In the genomic region with DNA sequence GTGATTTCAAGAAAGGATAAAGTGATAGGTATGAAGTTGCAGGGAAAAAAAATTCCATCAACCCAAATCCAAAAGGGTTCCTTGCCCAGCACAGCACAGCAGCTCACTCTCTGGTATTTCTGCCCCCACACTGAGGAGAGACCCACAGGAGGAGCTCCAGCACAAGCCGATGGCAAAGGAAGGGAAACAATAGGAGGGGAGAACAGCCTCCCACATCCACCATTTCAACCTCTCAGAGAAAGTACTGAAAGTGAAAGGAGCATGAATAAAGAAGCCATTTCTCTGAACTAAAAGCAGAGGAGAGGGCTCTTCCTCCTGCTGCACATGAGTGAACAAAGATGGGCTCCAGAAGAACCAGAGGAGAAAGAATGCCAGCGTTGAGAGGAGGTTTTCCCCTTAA, we compare ENCODE assay signal across 8 cellular contexts.
DNase-seq lines count a peak whose midpoint lies in the region; ATAC-seq and TF ChIP-seq lines count a peak whose summit lies in the region.

No MANE protein-coding gene starts in this region.

- ATAC-seq in GM21423 (IDR thresholded peaks at IDR 0.05; ENCODE audit: unreplicated experiment): peak; percentile 34
- ATAC-seq in GM21723 (IDR thresholded peaks at IDR 0.05; ENCODE audit: unreplicated experiment): no peak
- ATAC-seq in GM18909 (IDR thresholded peaks at IDR 0.05; ENCODE audit: poor library complexity, unreplicated experiment): no peak
- ATAC-seq in GM18907 (IDR thresholded peaks at IDR 0.05; ENCODE audit: unreplicated experiment): no peak

- H3K36me3 Mint-ChIP-seq in activated naive CD8-positive, alpha-beta T cell: no peaks in the 10 kb centered on the region

- peak; percentile 49 for TF ChIP-seq CTCF in AG09309 (IDR thresholded peaks at IDR 0.05; ENCODE audit: control insufficient read depth, insufficient read depth, low read depth, low read length, missing control alignments)

- H3K4me3 Mint-ChIP-seq in activated naive CD8-positive, alpha-beta T cell: peak overlapping the region; percentile 34

- DNase-seq in AG09309 (ENCODE audit: low read depth): no peak
- peak; percentile 34 for DNase-seq in kidney tubule cell (ENCODE audit: low spot score)
- DNase-seq in D341Med (ENCODE audit: low spot score): no peak

- peak overlapping the region; percentile 81 for H3K27ac Mint-ChIP-seq in activated naive CD8-positive, alpha-beta T cell

- H3K4me1 Mint-ChIP-seq in activated naive CD8-positive, alpha-beta T cell (ENCODE audit: low read depth): peaks cover 35% of the 10 kb centered on the region

- H3K9me3 Mint-ChIP-seq in activated naive CD8-positive, alpha-beta T cell (ENCODE audit: low read depth): no peaks in the 10 kb centered on the region

- H3K4me3 ChIP-seq in AG09309 (ENCODE audit: control insufficient read depth, low read depth, low read length): no peak overlapping the region

- no peaks in the 10 kb centered on the region for H3K27me3 Mint-ChIP-seq in activated naive CD8-positive, alpha-beta T cell
